In genomic region chr17:45019177-45019711, GRCh38 we compare ENCODE assay signal across 8 cellular contexts. TPM values are rescaled to one million over a fixed set of nuclear protein-coding genes. Genes with fewer than 3 reads are reported as not detected.
DNase-seq lines count a peak whose midpoint lies in the region; ATAC-seq and TF ChIP-seq lines count a peak whose summit lies in the region.

No MANE protein-coding gene starts in this region.

- H3K4me3 ChIP-seq in BJ (ENCODE audit: low read depth, low read length), result peak overlapping the region; percentile 47
- H3K4me3 ChIP-seq in HEK293 (ENCODE audit: low read depth, low read length), result peak overlapping the region; percentile 34
- peak overlapping the region; percentile 80 for H3K4me3 ChIP-seq in OCI-LY3 (ENCODE audit: low read length)

- H3K36me3 ChIP-seq in BJ (ENCODE audit: control insufficient read depth, insufficient read depth, low read length) (peaks cover 6% of the 10 kb centered on the region), HEK293 (ENCODE audit: control insufficient read depth in 2 of 2, insufficient read depth in 1 of 2, low read length in 2 of 2) (peaks cover 0 to 17% of the 10 kb centered on the region in 2 experiments; a peak in 1 of 3 replicates), OCI-LY3 (replicated peaks; ENCODE audit: low read depth, low read length) (no peaks in the 10 kb centered on the region)

- peak overlapping the region; percentile 34; the same call in 1 of the 2 replicates for H2AFZ ChIP-seq in OCI-LY3 (ENCODE audit: low read depth, low read length)

- POLR2A ChIA-PET in BJ (lab: Charles Lee), result interaction anchor here (0.5 to 1.0 kb wide), 2 partner anchors 42 to 1912 kb away, joined by 3 read pairs; partner anchors contain the start of gene NMT1
- POLR2A ChIA-PET in HEK293 (lab: Yijun Ruan, JAX), result interaction anchor here (2.0 kb wide), 1 partner anchor 99 kb away, joined by 7 read pairs; no protein-coding TSS in a partner anchor

- intact Hi-C loops in Right ventricle myocardium superior (cut with DNase I), result no loop called here

- H3K9me3 ChIP-seq in HEK293 (ENCODE audit: control insufficient read depth, insufficient read depth, low read depth, low read length) (no peaks in the 10 kb centered on the region), OCI-LY3 (ENCODE audit: insufficient read depth, low read length) (no peaks in the 10 kb centered on the region)

- H3K4me1 ChIP-seq in HEK293 (ENCODE audit: control insufficient read depth, insufficient read depth, low read length) (peaks cover 3% of the 10 kb centered on the region; the same call in 1 of the 2 replicates), OCI-LY3 (ENCODE audit: low read length) (peaks cover 34% of the 10 kb centered on the region)

- H4K20me1 ChIP-seq in OCI-LY3 (ENCODE audit: insufficient read depth, low read length), result no peaks in the 10 kb centered on the region

- ATAC-seq in Right ventricle myocardium superior (ENCODE audit: poor library complexity), result peak; percentile 80
- ATAC-seq in GM21723 (IDR thresholded peaks at IDR 0.05; ENCODE audit: unreplicated experiment), result no peak
- ATAC-seq in HG03175 (IDR thresholded peaks at IDR 0.05; ENCODE audit: unreplicated experiment), result no peak

- peak overlapping the region; percentile 76 for H3K4me2 ChIP-seq in OCI-LY3 (ENCODE audit: low read length)

- DNase-seq in BJ (ENCODE audit: low read depth) (no peak), Right ventricle myocardium superior (peak; percentile 73), pons (ENCODE audit: low spot score) (peak; percentile 9)
- DNase-seq in activated naive CD4-positive, alpha-beta T cell treated with Interleukin-2 at 50 U/mL for 16 hours, result peak; percentile 39

- CTCF ChIA-PET in BJ (lab: Yijun Ruan, JAX) (interaction anchor here (0.6 to 9.0 kb wide), 21 partner anchors 10 to 351 kb away, joined by 3 to 259 read pairs (median 5); partner anchors contain the start of genes EFTUD2 and GFAP), HEK293 (lab: Yijun Ruan, JAX) (interaction anchor here (0.6 to 8.7 kb wide), 24 partner anchors 9 to 338 kb away, joined by 3 to 296 read pairs (median 5); no protein-coding TSS in a partner anchor)

- peak; percentile 23; the same call in 1 of the 2 replicates for TF ChIP-seq CTCF in BJ (IDR thresholded peaks at IDR 0.05; ENCODE audit: insufficient read depth, low read depth, low read length)
- TF ChIP-seq CTCF in HEK293 (tag by site-specific recombination; IDR thresholded peaks at IDR 0.05), result peak; percentile 24; the same call in 1 of the 2 replicates
- TF ChIP-seq CTCF in OCI-LY3 (IDR thresholded peaks at IDR 0.05; ENCODE audit: low read depth, low read length), result peak; percentile 8; the same call in 1 of the 2 replicates

- peak overlapping the region; percentile 27; the same call in 1 of the 2 replicates for H3K27ac ChIP-seq in HEK293 (ENCODE audit: extremely low read depth, low read depth, low read length)
- H3K27ac ChIP-seq in OCI-LY3 (ENCODE audit: low read length), result no peak overlapping the region

- H3K79me2 ChIP-seq in OCI-LY3 (ENCODE audit: low read length), result no peaks in the 10 kb centered on the region

- no peaks in the 10 kb centered on the region for H3K27me3 ChIP-seq in BJ (ENCODE audit: control insufficient read depth, insufficient read depth, low read length)
- H3K27me3 ChIP-seq in OCI-LY3 (ENCODE audit: low read depth, low read length), result peaks cover 31% of the 10 kb centered on the region

- H3K9ac ChIP-seq in OCI-LY3 (ENCODE audit: low read length), result peak overlapping the region; percentile 58

TF ChIP-seq in HEK293, 187 proteins besides CTCF, POLR2A, EP300 and RAD21 (continues in another document):
- TF ChIP-seq ZEB2 (tag by site-specific recombination; IDR thresholded peaks at IDR 0.05), result 0 out of 2 replicates have a peak, but pooled peaks have one; percentile 20
- TF ChIP-seq ZNF621 (tag by site-specific recombination; IDR thresholded peaks at IDR 0.05), result no peak
- TF ChIP-seq PRDM10 (tag by site-specific recombination; IDR thresholded peaks at IDR 0.05), result peak; percentile 8; the same call in 1 of the 2 replicates
- TF ChIP-seq ZNF335 (tag by site-specific recombination; conservative IDR thresholded peaks at IDR 0.05), result peak; percentile 80
- 0 out of 2 replicates have a peak, but pooled peaks have one; percentile 45 for TF ChIP-seq YY1 (tag by site-specific recombination; IDR thresholded peaks at IDR 0.05)
- TF ChIP-seq ZNF660 (tag by site-specific recombination; IDR thresholded peaks at IDR 0.05), result peak; percentile 63; the same call in 1 of the 2 replicates
- TF ChIP-seq ZNF596 (tag by site-specific recombination; IDR thresholded peaks at IDR 0.05), result 0 out of 2 replicates have a peak, but pooled peaks have one; percentile 11
- TF ChIP-seq ZNF174 (tag by site-specific recombination; IDR thresholded peaks at IDR 0.05), result no peak
- no peak for TF ChIP-seq ZNF704 (tag by site-specific recombination; IDR thresholded peaks at IDR 0.05)
- no peak for TF ChIP-seq ZNF776 (tag by site-specific recombination; IDR thresholded peaks at IDR 0.05; ENCODE audit: borderline replicate concordance)
- TF ChIP-seq ZNF37A (tag by site-specific recombination; IDR thresholded peaks at IDR 0.05), result no peak
- peak; percentile 41; the same call in 1 of the 2 replicates for TF ChIP-seq IKZF3 (tag by site-specific recombination; IDR thresholded peaks at IDR 0.05)
- peak; percentile 3; the same call in 1 of the 2 replicates for TF ChIP-seq ZFHX2 (tag by site-specific recombination; conservative IDR thresholded peaks at IDR 0.05)
- no peak; the same call in 1 of the 2 replicates for TF ChIP-seq EGR2 (tag by site-specific recombination; IDR thresholded peaks at IDR 0.05; ENCODE audit: low read depth)
- TF ChIP-seq ZNF561 (tag by site-specific recombination; IDR thresholded peaks at IDR 0.05; ENCODE audit: borderline replicate concordance), result 0 out of 2 replicates have a peak, but pooled peaks have one; percentile 56
- peak; percentile 73 for TF ChIP-seq GLIS2 (tag by site-specific recombination; IDR thresholded peaks at IDR 0.05)
- TF ChIP-seq ZNF629 (tag by site-specific recombination; IDR thresholded peaks at IDR 0.05), result no peak
- no peak for TF ChIP-seq WT1 (tag by site-specific recombination; IDR thresholded peaks at IDR 0.05)
- TF ChIP-seq ZBTB8A (tag by site-specific recombination; IDR thresholded peaks at IDR 0.05), result peak; percentile 88
- TF ChIP-seq ZNF184 (tag by site-specific recombination; IDR thresholded peaks at IDR 0.05), result 0 out of 2 replicates have a peak, but pooled peaks have one; percentile 9
- peak; percentile 96 for TF ChIP-seq ZNF423 (tag by site-specific recombination; IDR thresholded peaks at IDR 0.05)
- peak; percentile 50; the same call in 1 of the 2 replicates for TF ChIP-seq GLIS1 (tag by site-specific recombination; IDR thresholded peaks at IDR 0.05)

RNA-seq across cellular contexts. Expression of gene DCAKD, which starts 32.2 kb away (rescaled TPM):
- 25.4 and 44.2 TPM in 2 replicates for polyA plus RNA-seq in BJ (2011; rRNA removed)
- polyA minus RNA-seq in BJ (2011; rRNA and poly(A)+ RNA removed), result 41.9 and 63.6 TPM in 2 replicates
- 25.3 TPM for total RNA-seq in Right ventricle myocardium superior

RNA-seq across cellular contexts. Expression of gene NMT1, which starts 41.9 kb away (rescaled TPM):
- polyA plus RNA-seq in BJ (2011; rRNA removed), result 48.1 and 62.5 TPM in 2 replicates
- 52.8 and 163 TPM in 2 replicates for polyA minus RNA-seq in BJ (2011; rRNA and poly(A)+ RNA removed)
- total RNA-seq in Right ventricle myocardium superior, result 84.5 TPM

RNA-seq across cellular contexts. Expression of gene C1QL1, which starts 51.1 kb away (rescaled TPM):
- polyA plus RNA-seq in BJ (2011; rRNA removed), result 0.39 and 0.50 TPM in 2 replicates
- polyA minus RNA-seq in BJ (2011; rRNA and poly(A)+ RNA removed), result 0.15 TPM in 1 of 2 replicates, not detected in the other
- 7.3 TPM for total RNA-seq in Right ventricle myocardium superior
